11 cellular contexts compared by ENCODE assay signal in genomic region chr4:17027495-17027894, GRCh38.
DNase-seq lines count a peak whose midpoint lies in the region; ATAC-seq and TF ChIP-seq lines count a peak whose summit lies in the region.
"Had no signal": no experiment of that assay in that cellular context is flagged by ENCODE, and none has a peak within 500 bp of the region (broad histone marks: within the 10 kb centered on the region; RNA-seq: fewer than 3 reads in every experiment).

No MANE protein-coding gene starts in this region.

- peak overlapping the region; percentile 3; the same call in 1 of the 2 replicates for H3K27ac ChIP-seq in ACC112 (ENCODE audit: low read depth, low read length)
- H3K27ac ChIP-seq in hepatocyte, result no peak overlapping the region
- H3K27ac ChIP-seq: C4-2B had no signal

- in situ Hi-C loops in astrocyte of the cerebellum (cut with HindIII; ENCODE audit: low sequenced_read_pairs), result no loop called here

- no peak for ATAC-seq in GM18498 (IDR thresholded peaks at IDR 0.05; ENCODE audit: unreplicated experiment)
- ATAC-seq: stimulated activated memory B cell treated with anti-CD40 and anti-IgM and Interleukin-4, amounts not matched to agents 10 μg/mL and 1 μg/mL and 100 μg/mL, for 72 hours had no signal

- 89% methylated on average over 6 of the region's 6 CpGs for WGBS in hepatocyte (ENCODE audit: low lambda C conversion rate, missing lambda C conversion rate)

- no peaks in the 10 kb centered on the region for H4K20me1 ChIP-seq in hepatocyte (ENCODE audit: insufficient read depth, poor library complexity, severe bottlenecking)

- no peaks in the 10 kb centered on the region for H3K9me2 ChIP-seq in hepatocyte (replicated peaks; ENCODE audit: insufficient read depth)

- TF ChIP-seq CTCF in astrocyte of the cerebellum (IDR thresholded peaks at IDR 0.05; ENCODE audit: low read depth, low read length, missing control alignments), result no peak
- TF ChIP-seq CTCF in hepatocyte (IDR thresholded peaks at IDR 0.05; ENCODE audit: poor library complexity), result no peak

- H3K4me1 ChIP-seq in ACC112 (ENCODE audit: control insufficient read depth, insufficient read depth, low read length, unreplicated experiment), result peaks cover 38% of the 10 kb centered on the region
- H3K4me1 ChIP-seq in hepatocyte (ENCODE audit: insufficient read depth), result no peaks in the 10 kb centered on the region

- H3K36me3 ChIP-seq in ACC112 (ENCODE audit: insufficient read depth, low read length) (no peaks in the 10 kb centered on the region), hepatocyte (replicated peaks; ENCODE audit: insufficient read depth, low read depth) (no peaks in the 10 kb centered on the region)

- H3K9me3 ChIP-seq in hepatocyte (ENCODE audit: low read depth), result no peaks in the 10 kb centered on the region

- H3K4me2 ChIP-seq in hepatocyte, result no peak overlapping the region

- H3K4me3 ChIP-seq in ACC112 (ENCODE audit: low read depth, low read length) (no peak overlapping the region), astrocyte of the cerebellum (ENCODE audit: low read depth, low read length) (no peak overlapping the region), hepatocyte (no peak overlapping the region)

- no peak overlapping the region for H2AFZ ChIP-seq in ACC112 (ENCODE audit: low read length, unreplicated experiment)
- H2AFZ ChIP-seq in hepatocyte, result no peak overlapping the region

- DNase-seq in HS-27A (ENCODE audit: low read depth) (peak; percentile 86), astrocyte of the cerebellum (ENCODE audit: low read depth) (peak; percentile 87), glomerular endothelial cell (ENCODE audit: extremely low read depth, low read depth, low spot score) (peak; percentile 84), GOT3 (lab: John Stamatoyannopoulos, UW) (no peak), hepatocyte (ENCODE audit: low spot score) (no peak)
- no peak for DNase-seq in stimulated activated naive CD4-positive, alpha-beta T cell treated with Interleukin-2 at 50 U/mL for 16 hours (lab: John Stamatoyannopoulos, UW)
- DNase-seq: central memory CD4-positive, alpha-beta T cell had no signal

- H3K27me3 ChIP-seq in ACC112 (ENCODE audit: insufficient read depth, low read length) (no peaks in the 10 kb centered on the region), hepatocyte (no peaks in the 10 kb centered on the region)

- H3K79me2 ChIP-seq in ACC112 (ENCODE audit: control insufficient read depth, insufficient read depth, low read length, unreplicated experiment) (no peaks in the 10 kb centered on the region), hepatocyte (no peaks in the 10 kb centered on the region)

Comparison
In these comparisons a context has a peak if more than half of its experiments do, and no peak if none do; other contexts are left out.
1. DNase-seq: peak in HS-27A (single experiment), astrocyte of the cerebellum (single experiment) and glomerular endothelial cell (single experiment); none in GOT3 (single experiment), hepatocyte (single experiment) and stimulated activated naive CD4-positive, alpha-beta T cell treated with Interleukin-2 at 50 U/mL for 16 hours (single experiment).